Comparison of ENCODE assay signal across 10 cellular contexts in the genomic region with DNA sequence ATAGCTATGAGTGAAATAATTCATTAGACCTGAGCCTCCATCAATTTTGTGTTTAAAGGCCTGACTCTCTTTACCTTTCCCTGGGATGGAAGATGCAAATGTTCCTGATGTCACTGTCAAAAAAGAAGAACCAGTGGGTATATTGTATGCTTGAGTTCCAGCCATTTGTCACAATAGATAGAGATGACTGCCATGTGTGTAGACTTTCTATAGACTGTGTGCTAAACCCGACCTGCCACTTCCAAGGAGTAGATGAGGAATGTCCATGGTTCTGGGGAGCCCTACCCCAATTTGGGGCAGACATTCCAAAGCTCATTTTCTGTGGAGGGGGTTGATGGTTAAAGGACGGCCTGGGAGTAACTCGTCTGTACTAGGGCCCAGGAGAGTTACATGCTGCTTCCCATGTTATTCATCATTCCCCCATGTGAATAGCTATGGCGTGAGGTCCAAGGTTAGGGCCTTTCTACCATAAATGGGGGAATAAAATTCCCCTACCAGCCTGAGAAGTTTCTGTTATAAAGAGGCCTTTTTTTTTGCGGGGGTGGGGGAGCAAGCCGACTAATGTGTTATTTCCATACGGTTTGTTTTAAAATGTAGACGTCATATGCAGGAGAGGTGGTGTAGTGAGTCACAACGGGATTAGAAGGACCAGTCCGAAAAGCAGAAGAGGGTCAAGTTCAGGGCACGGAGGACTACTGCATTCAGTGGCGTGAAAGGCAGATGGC. TPM values are rescaled to one million over a fixed set of nuclear protein-coding genes. Genes with fewer than 3 reads are reported as not detected.
A peak's percentile ranks its signal among the peaks of the same experiment; 100 is the strongest.
DNase-seq lines count a peak whose midpoint lies in the region; ATAC-seq, FAIRE-seq and TF ChIP-seq lines count a peak whose summit lies in the region.
"Had no signal": no experiment of that assay in that cellular context is flagged by ENCODE, and none has a peak within 500 bp of the region (broad histone marks: within the 10 kb centered on the region; RNA-seq: fewer than 3 reads in every experiment).

No MANE protein-coding gene starts in this region.

- no peaks in the 10 kb centered on the region for H3K23me2 ChIP-seq in H1 (ENCODE audit: low read depth, low read length)

- H3K23ac ChIP-seq in H1 (ENCODE audit: insufficient read length), result no peak overlapping the region

- H3K27ac ChIP-seq in left ventricle myocardium inferior (replicated peaks) (peak overlapping the region; percentile 63), H1 (ENCODE audit: low read depth, low read length) (no peak overlapping the region)

- FAIRE-seq in H1 (lab: Jason Lieb, UNC), result no peak

- H3K4ac ChIP-seq in H1 (replicated peaks; ENCODE audit: insufficient read length, low read depth, low read length), result no peak overlapping the region

- H4K5ac ChIP-seq in H1 (ENCODE audit: insufficient read length, low read depth, low read length), result no peak overlapping the region

- H2BK120ac ChIP-seq in H1 (replicated peaks; ENCODE audit: low read depth, low read length), result no peak overlapping the region

- peak overlapping the region; percentile 68 for H4K91ac ChIP-seq in H1 (replicated peaks; ENCODE audit: insufficient read length, low read length)

- H2AFZ ChIP-seq in H1 (ENCODE audit: low read length), result no peak overlapping the region

- TF ChIP-seq CTCF in left ventricle myocardium inferior (IDR thresholded peaks at IDR 0.05; ENCODE audit: borderline replicate concordance) (no peak), H1 (IDR thresholded peaks at IDR 0.05; ENCODE audit: control extremely low read depth in 1 of 3, insufficient read depth in 1 of 3, low read depth in 1 of 3, low read length in 3 of 3) (no peak)

- no peaks in the 10 kb centered on the region for H3K79me1 ChIP-seq in H1 (ENCODE audit: low read depth, low read length)

- H3K14ac ChIP-seq in H1 (ENCODE audit: insufficient read length), result no peak overlapping the region

- no peak overlapping the region for H3K9ac ChIP-seq in H1 (replicated peaks in 1 of 4; ENCODE audit: extremely low read depth in 1 of 4, low read depth in 3 of 4, low read length in 3 of 4)

- peak overlapping the region; percentile 50; the same call in 1 of the 2 replicates for H2BK12ac ChIP-seq in H1 (ENCODE audit: low read depth, low read length)

- H3K4me3 ChIP-seq in left ventricle myocardium inferior (no peak overlapping the region), H1 (ENCODE audit: extremely low read depth in 1 of 4, insufficient read depth in 2 of 4, low read depth in 3 of 4, low read length in 4 of 4) (no peak overlapping the region), H7 (ENCODE audit: insufficient read depth, low read depth, low read length) (no peak overlapping the region)

- peak overlapping the region; percentile 55; the same call in 1 of the 2 replicates for H2BK20ac ChIP-seq in H1 (ENCODE audit: low read length)

- no peak overlapping the region for H2BK15ac ChIP-seq in H1 (ENCODE audit: low read length)

- H3K27me3 ChIP-seq in left ventricle myocardium inferior (ENCODE audit: low read depth) (no peaks in the 10 kb centered on the region), H1 (replicated peaks in 1 of 4; ENCODE audit: control insufficient read depth in 3 of 4, extremely low read depth in 1 of 4, insufficient read depth in 3 of 4, low read length in 3 of 4) (no peaks in the 10 kb centered on the region), H7 (ENCODE audit: control insufficient read depth, insufficient read depth, low read length) (no peaks in the 10 kb centered on the region)

- intact Hi-C loops in left ventricle myocardium inferior (cut with micrococcal nuclease), result loop anchor here (2.0 kb wide), 1 partner anchor 58 kb away; no protein-coding TSS in a partner anchor
- intact Hi-C loops in Right ventricle myocardium inferior (cut with DNase I), result loop anchor here (1.0 kb wide), 1 partner anchor 57 kb away; no protein-coding TSS in a partner anchor

- no peaks in the 10 kb centered on the region for H4K20me1 ChIP-seq in H1 (replicated peaks in 1 of 2; ENCODE audit: control insufficient read depth in 1 of 2, insufficient read depth in 2 of 2, low read length in 2 of 2)

- no peak overlapping the region; the same call in 1 of the 2 replicates for H3K18ac ChIP-seq in H1 (ENCODE audit: extremely low read depth, low read length)

- no peaks in the 10 kb centered on the region for H3K79me2 ChIP-seq in H1 (ENCODE audit: control insufficient read depth in 1 of 2, insufficient read depth in 2 of 2, low read length in 2 of 2)

- no peak overlapping the region for H3K56ac ChIP-seq in H1 (replicated peaks; ENCODE audit: insufficient read length, low read depth, low read length)

- no peak overlapping the region for H3K4me2 ChIP-seq in H1 (ENCODE audit: insufficient read depth in 1 of 2, low read depth in 2 of 2, low read length in 2 of 2)

- no peak overlapping the region; the same call in 1 of the 2 replicates for H2BK5ac ChIP-seq in H1 (ENCODE audit: low read depth, low read length)

- H3K4me1 ChIP-seq in left ventricle myocardium inferior (peaks cover 27% of the 10 kb centered on the region), H1 (replicated peaks in 1 of 4; ENCODE audit: control insufficient read depth in 3 of 4, insufficient read depth in 4 of 4, low read length in 3 of 4) (peaks cover 0 to 22% (median 7%) of the 10 kb centered on the region in 4 experiments; a peak in 6 of 7 replicates)

- no peak for ATAC-seq in Right ventricle myocardium inferior

- CTCF ChIA-PET in H1 (lab: Charles Lee; ENCODE audit: partially characterized antibody), result interaction anchor here (1.0 to 2.5 kb wide), 3 partner anchors 62 to 86 kb away, joined by 3 to 8 read pairs (median 5); no protein-coding TSS in a partner anchor

- POLR2A ChIA-PET in H1 (lab: Charles Lee; ENCODE audit: partially characterized antibody), result no interaction called here

- TF ChIP-seq EP300 in H1 (IDR thresholded peaks at IDR 0.05; ENCODE audit: borderline replicate concordance in 1 of 2, low read depth in 2 of 2, low read length in 2 of 2), result no peak

- H4K8ac ChIP-seq in H1 (ENCODE audit: extremely low read depth, insufficient read depth, low read length), result no peak overlapping the region

- H2AK5ac ChIP-seq in H1 (ENCODE audit: low read depth, low read length), result no peak overlapping the region

- TF ChIP-seq POLR2A in H1 (IDR thresholded peaks at IDR 0.05; ENCODE audit: control extremely low read depth in 1 of 2, low read depth in 2 of 2, low read length in 2 of 2), result no peak

- WGBS in H1 (ENCODE audit: extremely low coverage in 1 of 2, insufficient coverage in 1 of 2, insufficient read length in 1 of 2, insufficient replicate concordance in 2 of 2, low coverage in 1 of 2, low lambda C conversion rate in 2 of 2, missing lambda C conversion rate in 1 of 2), 2 experiments, result 81% methylated on average over 12 of the region's 12 CpGs; no CpG with 5 or more reads in 1 of the 2 experiments

- TF ChIP-seq RAD21 in H1 (IDR thresholded peaks at IDR 0.05 in 1 of 2, conservative IDR thresholded peaks at IDR 0.05 in 1 of 2; ENCODE audit: low read depth in 2 of 2, low read length in 2 of 2), result no peak

- H3K9me3 ChIP-seq in left ventricle myocardium inferior (replicated peaks) (peaks cover 5% of the 10 kb centered on the region), H1 (ENCODE audit: insufficient read depth in 2 of 2, low read depth in 1 of 2, low read length in 1 of 2) (no peaks in the 10 kb centered on the region)

- H3K36me3 ChIP-seq in left ventricle myocardium inferior (no peaks in the 10 kb centered on the region), H1 (ENCODE audit: control insufficient read depth in 2 of 4, insufficient read depth in 4 of 4, low read length in 3 of 4) (no peaks in the 10 kb centered on the region), H7 (replicated peaks; ENCODE audit: control insufficient read depth, insufficient read depth, low read length) (no peaks in the 10 kb centered on the region)

- DNase-seq in left ventricle myocardium inferior, result no peak
- DNase-seq in Right ventricle myocardium inferior (ENCODE audit: missing footprints), result no peak
- DNase-seq in M059J (ENCODE audit: low read depth), result peak; percentile 26
- no peak for DNase-seq in H1 (ENCODE audit: low read depth in 1 of 2, low spot score in 2 of 2)
- DNase-seq in stromal cell of bone marrow (ENCODE audit: low read depth), result peak; percentile 45
- no peak for DNase-seq in H7
- no peak for DNase-seq in cerebellum (ENCODE audit: low spot score)
- no peak for DNase-seq in ureter (ENCODE audit: low spot score)
- DNase-seq: activated T-cell treated with anti-CD3 and anti-CD28 coated beads, Interleukin-2, amount 50 U/mL, for 1 hour; CD8-positive, alpha-beta memory T cell had no signal

RNA-seq across cellular contexts. Expression of a gene that starts 24.1 kb away (rescaled TPM):
- total RNA-seq in left ventricle myocardium inferior, result 0.27 TPM
- total RNA-seq in Right ventricle myocardium inferior, result not detected
- 2.6 and 4.2 TPM in 2 replicates for total RNA-seq in M059J (2014; rRNA removed; shearing (Covaris generic))
- total RNA-seq in H1 (2021; fragmentation: NEBNext Ultra II Directional; extraction: Animal tissue kit (Norgen Biotek cat#: 25700)), result not detected in 2 replicates
- polyA plus RNA-seq in H1 (2011; rRNA removed), result not detected in 2 replicates
- 0.12 TPM for polyA plus RNA-seq in H1 (2011; cell fraction: cytosol; rRNA removed)
- polyA plus RNA-seq in H1 (2011; cell fraction: nucleus; rRNA removed), result not detected
- not detected in 4 replicates for polyA plus RNA-seq in H1 (2012, experiment 1 of 2)
- not detected for polyA plus RNA-seq in H1 (2012, experiment 2 of 2)
- not detected for polyA plus RNA-seq in H1 (2013, experiment 1 of 2)
- polyA plus RNA-seq in H1 (2013, experiment 2 of 2), result not detected
- 1.5 TPM in 1 of 2 replicates, not detected in the other for polyA minus RNA-seq in H1 (2011; rRNA and poly(A)+ RNA removed)
- not detected for polyA minus RNA-seq in H1 (2011; cell fraction: cytosol; rRNA and poly(A)+ RNA removed)
- polyA minus RNA-seq in H1 (2011; cell fraction: nucleus; rRNA and poly(A)+ RNA removed), result not detected
- total RNA-seq in H7 (2014; rRNA removed; shearing (Covaris generic)), result not detected in 2 replicates
- total RNA-seq in cerebellum, result 1.1 TPM
- total RNA-seq in ureter, result 3.5 TPM
- total RNA-seq: CD8-positive, alpha-beta memory T cell had no signal
- polyA plus RNA-seq: CD8-positive, alpha-beta memory T cell had no signal

RNA-seq across cellular contexts. Expression of a gene that starts 28.2 kb away (rescaled TPM):
- total RNA-seq in left ventricle myocardium inferior (not detected), Right ventricle myocardium inferior (not detected), cerebellum (0.09 TPM), ureter (5.9 TPM)
- 0.22 and 0.54 TPM in 2 replicates for total RNA-seq in M059J (2014; rRNA removed; shearing (Covaris generic))
- 0.34 and 0.74 TPM in 2 replicates for total RNA-seq in H1 (2021; fragmentation: NEBNext Ultra II Directional; extraction: Animal tissue kit (Norgen Biotek cat#: 25700))
- 0.25 and 0.32 TPM in 2 replicates for polyA plus RNA-seq in H1 (2011; rRNA removed)
- 0.25 TPM for polyA plus RNA-seq in H1 (2011; cell fraction: cytosol; rRNA removed)
- polyA plus RNA-seq in H1 (2011; cell fraction: nucleus; rRNA removed), result 0.07 TPM
- 0.21 to 0.69 TPM (median 0.60 TPM) in 4 replicates for polyA plus RNA-seq in H1 (2012, experiment 1 of 2)
- polyA plus RNA-seq in H1 (2012, experiment 2 of 2), result not detected
- 0.51 TPM for polyA plus RNA-seq in H1 (2013, experiment 1 of 2)
- 0.55 TPM for polyA plus RNA-seq in H1 (2013, experiment 2 of 2)
- 0.37 and 0.41 TPM in 2 replicates for polyA minus RNA-seq in H1 (2011; rRNA and poly(A)+ RNA removed)
- not detected for polyA minus RNA-seq in H1 (2011; cell fraction: cytosol; rRNA and poly(A)+ RNA removed)
- polyA minus RNA-seq in H1 (2011; cell fraction: nucleus; rRNA and poly(A)+ RNA removed), result 0.60 TPM
- total RNA-seq in H7 (2014; rRNA removed; shearing (Covaris generic)), result 0.11 and 0.38 TPM in 2 replicates
- polyA plus RNA-seq: CD8-positive, alpha-beta memory T cell had no signal

RNA-seq across cellular contexts. Expression of a gene that starts 48.1 kb away (rescaled TPM):
- 0.38 TPM for total RNA-seq in left ventricle myocardium inferior
- total RNA-seq in Right ventricle myocardium inferior, result 1.3 TPM
- total RNA-seq in M059J (2014; rRNA removed; shearing (Covaris generic)), result 23.0 and 24.0 TPM in 2 replicates
- 19.3 and 20.7 TPM in 2 replicates for total RNA-seq in H1 (2021; fragmentation: NEBNext Ultra II Directional; extraction: Animal tissue kit (Norgen Biotek cat#: 25700))
- polyA plus RNA-seq in H1 (2011; rRNA removed), result 1.6 and 2.5 TPM in 2 replicates
- 4.1 TPM for polyA plus RNA-seq in H1 (2011; cell fraction: cytosol; rRNA removed)
- polyA plus RNA-seq in H1 (2011; cell fraction: nucleus; rRNA removed), result 4.1 TPM
- polyA plus RNA-seq in H1 (2012, experiment 1 of 2), result 5.7 to 11.6 TPM (median 6.5 TPM) in 4 replicates
- 0.55 TPM for polyA plus RNA-seq in H1 (2012, experiment 2 of 2)
- polyA plus RNA-seq in H1 (2013, experiment 1 of 2), result 12.2 TPM
- 11.0 TPM for polyA plus RNA-seq in H1 (2013, experiment 2 of 2)
- polyA minus RNA-seq in H1 (2011; rRNA and poly(A)+ RNA removed), result 7.0 and 12.7 TPM in 2 replicates
- 5.7 TPM for polyA minus RNA-seq in H1 (2011; cell fraction: cytosol; rRNA and poly(A)+ RNA removed)
- 18.7 TPM for polyA minus RNA-seq in H1 (2011; cell fraction: nucleus; rRNA and poly(A)+ RNA removed)
- 14.9 and 24.8 TPM in 2 replicates for total RNA-seq in H7 (2014; rRNA removed; shearing (Covaris generic))
- 7.0 TPM for total RNA-seq in cerebellum
- total RNA-seq in ureter, result 1.2 TPM
- polyA plus RNA-seq: CD8-positive, alpha-beta memory T cell had no signal

Comparison
In these comparisons a context has a peak if more than half of its experiments do, and no peak if none do; other contexts are left out.
1. DNase-seq: peak in M059J (single experiment) and stromal cell of bone marrow (single experiment); none in left ventricle myocardium inferior (single experiment), Right ventricle myocardium inferior (single experiment), H1 (0 of 2), H7 (single experiment), cerebellum (single experiment) and ureter (single experiment).